ENCODE assay signal across 16 cellular contexts in the genomic region with DNA sequence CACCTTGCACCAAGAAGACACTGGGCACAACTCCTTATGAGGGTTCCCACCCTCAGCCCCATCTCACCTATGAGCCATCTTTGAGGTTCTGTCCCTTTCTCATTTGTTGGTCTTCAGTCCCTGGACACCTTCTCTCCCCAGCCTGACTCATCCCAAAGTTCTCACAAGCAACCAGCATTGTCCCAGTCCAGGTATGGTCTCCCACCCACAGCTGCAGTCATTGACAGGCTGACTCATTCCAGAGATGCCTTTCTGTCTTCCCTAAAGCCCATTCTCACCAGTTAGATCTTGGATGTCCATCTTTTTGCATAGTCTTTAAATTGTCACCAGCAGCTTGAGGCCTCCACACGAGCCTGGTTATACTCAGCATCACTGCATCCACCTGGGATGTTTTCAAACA. TPM values are rescaled to one million over a fixed set of nuclear protein-coding genes. Genes with fewer than 3 reads are reported as not detected.
DNase-seq lines count a peak whose midpoint lies in the region; ATAC-seq and TF ChIP-seq lines count a peak whose summit lies in the region.
"Had no signal": no experiment of that assay in that cellular context is flagged by ENCODE, and none has a peak within 500 bp of the region (broad histone marks: within the 10 kb centered on the region; RNA-seq: fewer than 3 reads in every experiment).

No MANE protein-coding gene starts in this region.

- intact Hi-C loops in heart left ventricle (cut with DNase I), result loop anchor here in 1 of 10 donors (5.0 kb wide), 1 partner anchor 173 kb away; no protein-coding TSS in a partner anchor
- intact Hi-C loops in Right ventricle myocardium superior (cut with DNase I), result no loop called here
- intact Hi-C loops in esophagus muscularis mucosa (cut with DNase I), result no loop called here

- no peak overlapping the region for H3K4me2 ChIP-seq in osteoblast (ENCODE audit: insufficient read depth, low read length)

- H3K4me3 ChIP-seq in heart left ventricle, result no peak overlapping the region
- no peak overlapping the region for H3K4me3 ChIP-seq in esophagus muscularis mucosa
- no peak overlapping the region for H3K4me3 ChIP-seq in osteoblast (ENCODE audit: insufficient read depth, low read length)
- no peak overlapping the region for H3K4me3 ChIP-seq in subcutaneous abdominal adipose tissue (ENCODE audit: low read depth in 1 of 5, low read length in 5 of 5)
- H3K4me3 ChIP-seq: GM12878, GM23248 had no signal

- H3K27ac ChIP-seq in heart left ventricle (peak overlapping the region in 7 of 12 donors; percentile 40 to 94 (median 86)), esophagus muscularis mucosa (replicated peaks in 1 of 4) (peak overlapping the region; percentile 88 to 94 (median 90)), osteoblast (ENCODE audit: low read depth, low read length) (no peak overlapping the region), subcutaneous abdominal adipose tissue (ENCODE audit: low read depth, low read length) (peak overlapping the region; percentile 80)
- H3K27ac ChIP-seq: GM23248, HL-60 had no signal

- H3K4me1 ChIP-seq in heart left ventricle (peaks cover 0 to 87% (median 29%) of the 10 kb centered on the region in 12 donors), esophagus muscularis mucosa (peaks cover 33 to 65% (median 55%) of the 10 kb centered on the region in 4 donors), osteoblast (ENCODE audit: insufficient read depth, low read length) (no peaks in the 10 kb centered on the region), subcutaneous abdominal adipose tissue (ENCODE audit: control insufficient read depth in 5 of 5, insufficient read depth in 5 of 5, low read length in 5 of 5) (peaks cover 2 to 65% (median 21%) of the 10 kb centered on the region in 5 donors)

- TF ChIP-seq POLR2A in heart left ventricle (IDR thresholded peaks at IDR 0.05), result no peak
- TF ChIP-seq POLR2A in esophagus muscularis mucosa (IDR thresholded peaks at IDR 0.05; ENCODE audit: low read depth), result no peak

- no peak overlapping the region for H2AFZ ChIP-seq in osteoblast (ENCODE audit: low read length)
- H2AFZ ChIP-seq: GM23248 had no signal

- DNase-seq in heart left ventricle (no peak), Right ventricle myocardium superior (no peak), esophagus muscularis mucosa (ENCODE audit: extremely low spot score) (no peak), osteoblast (ENCODE audit: insufficient read length, low spot score, missing footprints) (peak; percentile 27), NCI-H1417 treated with DMSO at 0.1 percent for 48 hours (lab: John Stamatoyannopoulos, UW) (no peak), middle frontal gyrus (ENCODE audit: extremely low spot score, low spot score) (no peak)
- DNase-seq in stimulated activated CD4-positive, alpha-beta T cell treated with anti-CD3 and anti-CD28 coated beads, Interleukin-1b, Interleukin-23, amount 100 ng/mL, for 48 hours, result no peak
- DNase-seq: CD4-positive, alpha-beta memory T cell; DND-41; GDM1; GM23248; MV-4-11 had no signal

- peaks cover 0 to 69% (median 12%) of the 10 kb centered on the region in 9 donors for H3K36me3 ChIP-seq in heart left ventricle
- H3K36me3 ChIP-seq in esophagus muscularis mucosa, result peaks cover 0 to 50% (median 15%) of the 10 kb centered on the region in 4 donors
- H3K36me3 ChIP-seq in osteoblast (ENCODE audit: insufficient read depth, low read length), result no peaks in the 10 kb centered on the region
- no peaks in the 10 kb centered on the region for H3K36me3 ChIP-seq in subcutaneous abdominal adipose tissue (ENCODE audit: control insufficient read depth in 5 of 5, insufficient read depth in 5 of 5, low read length in 5 of 5)

- WGBS in heart left ventricle, 4 donors, result 47 to 52% (median 49%) methylated on average over 1 of the region's 1 CpG
- WGBS in esophagus muscularis mucosa, result 92% methylated on average over 1 of the region's 1 CpG

- no peaks in the 10 kb centered on the region for H4K20me1 ChIP-seq in osteoblast (ENCODE audit: insufficient read depth, low read length)

- H3K9ac ChIP-seq in subcutaneous abdominal adipose tissue (ENCODE audit: low read length in 5 of 5), result no peak overlapping the region
- H3K9ac ChIP-seq: GM23248 had no signal

- TF ChIP-seq CTCF in heart left ventricle (IDR thresholded peaks at IDR 0.05), result no peak
- no peak for TF ChIP-seq CTCF in esophagus muscularis mucosa (IDR thresholded peaks at IDR 0.05)
- TF ChIP-seq CTCF in osteoblast (IDR thresholded peaks at IDR 0.05; ENCODE audit: extremely low read depth, low read depth, low read length), result no peak

- ATAC-seq in heart left ventricle, result no peak
- no peak for ATAC-seq in Right ventricle myocardium superior (ENCODE audit: poor library complexity)
- ATAC-seq: GM12878, HCT116 had no signal

- no peaks in the 10 kb centered on the region for H3K9me3 ChIP-seq in heart left ventricle
- H3K9me3 ChIP-seq in esophagus muscularis mucosa, result no peaks in the 10 kb centered on the region
- H3K9me3 ChIP-seq in osteoblast (ENCODE audit: low read depth, low read length), result no peaks in the 10 kb centered on the region
- H3K9me3 ChIP-seq in subcutaneous abdominal adipose tissue (ENCODE audit: control insufficient read depth in 5 of 5, low read length in 5 of 5), result no peaks in the 10 kb centered on the region

- H3K79me2 ChIP-seq in osteoblast (ENCODE audit: insufficient read depth, low read length), result no peaks in the 10 kb centered on the region

- no peak for TF ChIP-seq EP300 in esophagus muscularis mucosa (IDR thresholded peaks at IDR 0.05)

- H3K27me3 ChIP-seq in heart left ventricle (no peaks in the 10 kb centered on the region), esophagus muscularis mucosa (no peaks in the 10 kb centered on the region), osteoblast (ENCODE audit: insufficient read depth, low read length) (no peaks in the 10 kb centered on the region), subcutaneous abdominal adipose tissue (ENCODE audit: control insufficient read depth in 5 of 5, insufficient read depth in 4 of 5, low read length in 5 of 5) (peaks cover 0 to 3% (median 0%) of the 10 kb centered on the region in 5 donors)

RNA-seq across cellular contexts. Expression of gene BMPR1A, which starts 26.7 kb away (rescaled TPM):
- total RNA-seq in heart left ventricle, result 10 to 100 TPM; 19.9 to 72.0 (median 46.1) TPM
- 10 to 100 TPM in 1 of 2 donors, 1 to 10 TPM in 1; 6.3 to 18.6 TPM for polyA plus RNA-seq in heart left ventricle
- total RNA-seq in Right ventricle myocardium superior, result 50.2 TPM
- 100 to 1,000 TPM in 1 of 4 donors, 10 to 100 TPM in 3; 66.1 to 110 (median 90.5) TPM for total RNA-seq in esophagus muscularis mucosa
- total RNA-seq in osteoblast, result 71.7 and 73.7 TPM in 2 replicates
